Comparison of ENCODE assay signal across 25 cellular contexts in genomic region chr1:58468612-58469493, GRCh38.
"Had no signal": no experiment of that assay in that cellular context is flagged by ENCODE, and none has a peak within 500 bp of the region (broad histone marks: within the 10 kb centered on the region; RNA-seq: fewer than 3 reads in every experiment).

No MANE protein-coding gene starts in this region.

- H3K4me3 ChIP-seq: breast epithelium, left lung, ovary, SK-N-MC, thoracic aorta, uterus had no signal

- FAIRE-seq: colon had no signal

- H3K4me1 ChIP-seq: breast epithelium, left lung, uterus had no signal

- H3K27ac ChIP-seq: breast epithelium, epithelial cell of prostate, left lung, ovary, SK-N-MC, thoracic aorta, uterus had no signal

- H3K36me3 ChIP-seq: breast epithelium, ovary, thoracic aorta, uterus had no signal

- H3K9me3 ChIP-seq: breast epithelium, left lung, ovary, thoracic aorta, uterus had no signal

- DNase-seq: activated CD4-positive, alpha-beta T cell treated with anti-CD3 and anti-CD28 coated beads, Interleukin-2, amount 50 U/mL, for 1 hour; activated CD8-positive, alpha-beta T cell treated with anti-CD3 and anti-CD28 coated beads for 36 hours; activated naive CD8-positive, alpha-beta T cell treated with anti-CD3 and anti-CD28 coated beads, Interleukin-2, amount 50 U/mL, for 24 hours; activated T-cell treated with anti-CD3 and anti-CD28 coated beads, Interleukin-2, amount 50 U/mL, for 48 hours; dermis blood vessel endothelial cell; effector CD4-positive, alpha-beta T cell; foreskin fibroblast; kidney glomerular epithelial cell; left lung; mammary epithelial cell; naive B cell; ovary; stimulated activated CD4-positive, alpha-beta T cell treated with anti-CD3 and anti-CD28 coated beads, Interleukin-12 subunit alpha, Interleukin-12 subunit beta, amount 100 ng/mL, for 4 hours; stimulated activated CD4-positive, alpha-beta T cell treated with anti-CD3 and anti-CD28 coated beads, Interleukin-4, amount 100 ng/mL, for 1 hour; stimulated activated naive CD8-positive, alpha-beta T cell treated with anti-CD3 and anti-CD28 coated beads, Interleukin-15, Interleukin-2, amounts not matched to agents 100 U/mL and 50 U/mL, for 24 hours; T-helper 17 cell; T1000; trophoblast cell; uterus had no signal

- H3K27me3 ChIP-seq: breast epithelium, left lung, ovary, uterus had no signal

- ATAC-seq: activated CD8-positive, alpha-beta T cell treated with anti-CD3 and anti-CD28 coated beads for 36 hours; activated naive CD8-positive, alpha-beta T cell treated with anti-CD3 and anti-CD28 coated beads, Interleukin-2, amount 50 U/mL, for 24 hours; left lung; stimulated activated naive CD8-positive, alpha-beta T cell treated with anti-CD3 and anti-CD28 coated beads, Interleukin-15, Interleukin-2, amounts not matched to agents 100 U/mL and 50 U/mL, for 24 hours; T-helper 17 cell; WTC11 had no signal
